In genomic region chr19:44961821-44962220, GRCh38 we compare ENCODE assay signal across 18 cellular contexts. TPM values are rescaled to one million over a fixed set of nuclear protein-coding genes. Genes with fewer than 3 reads are reported as not detected.
DNase-seq lines count a peak whose midpoint lies in the region; ATAC-seq, FAIRE-seq and TF ChIP-seq lines count a peak whose summit lies in the region.
"Had no signal": no experiment of that assay in that cellular context is flagged by ENCODE, and none has a peak within 500 bp of the region (broad histone marks: within the 10 kb centered on the region; RNA-seq: fewer than 3 reads in every experiment).

No MANE protein-coding gene starts in this region.

- H3F3A ChIP-seq in SU-DHL-6 (ENCODE audit: insufficient read depth): peaks cover 13% of the 10 kb centered on the region

- peaks cover 0 to 6% of the 10 kb centered on the region in 2 donors for H3K36me3 Mint-ChIP-seq in naive B cell

- H4K20me1 ChIP-seq in BLaER1: peaks cover 67% of the 10 kb centered on the region
- no peaks in the 10 kb centered on the region for H4K20me1 ChIP-seq in SU-DHL-6 (ENCODE audit: low read depth, low read length)

- H3K4me3 ChIP-seq in BLaER1: no peak overlapping the region
- no peak overlapping the region for H3K4me3 ChIP-seq in HEK293 (ENCODE audit: low read depth, low read length)
- no peak overlapping the region for H3K4me3 ChIP-seq in SU-DHL-6 (ENCODE audit: insufficient read depth, low read length, poor library complexity, severe bottlenecking)
- H3K4me3 ChIP-seq: MG63 had no signal

- peaks cover 45 to 61% (median 50%) of the 10 kb centered on the region in 3 donors for H3K4me1 Mint-ChIP-seq in naive B cell

- no peak for DNase-seq in naive B cell
- no peak for DNase-seq in NCI-H2081 (lab: John Stamatoyannopoulos, UW)
- no peak for DNase-seq in D721Med (ENCODE audit: insufficient read length, low spot score)
- DNase-seq: DMS79 treated with DMSO at 0.1 percent for 48 hours; HFFc6; MG63; NCI-H1092 treated with DMSO at 0.1 percent for 48 hours; NCI-H146; NK-92 treated with Interleukin-12 subunit alpha and Interleukin-12 subunit beta, amount 100 ng/mL, for 24 hours; SHP77 treated with DMSO at 0.1 percent for 48 hours; SK-N-SH had no signal

- peak overlapping the region; percentile 57 to 89 (median 73) for H3K4me3 Mint-ChIP-seq in naive B cell
- H3K4me3 Mint-ChIP-seq: HFFc6 had no signal

- ATAC-seq in naive B cell (ENCODE audit: low read depth in 2 of 2) (no peak), HG03139 (IDR thresholded peaks at IDR 0.05; ENCODE audit: unreplicated experiment) (no peak)

- peak overlapping the region; percentile 82 to 97 (median 96) for H3K27ac Mint-ChIP-seq in naive B cell
- H3K27ac Mint-ChIP-seq: HFFc6 had no signal

- no peaks in the 10 kb centered on the region for H3K9me2 ChIP-seq in SU-DHL-6 (replicated peaks; ENCODE audit: insufficient read depth, low read length)
- H3K9me2 ChIP-seq: SK-N-SH had no signal

- no peaks in the 10 kb centered on the region for H3K9me3 ChIP-seq in BLaER1
- no peaks in the 10 kb centered on the region for H3K9me3 ChIP-seq in HEK293 (ENCODE audit: control insufficient read depth, insufficient read depth, low read depth, low read length)
- no peaks in the 10 kb centered on the region for H3K9me3 ChIP-seq in SU-DHL-6 (ENCODE audit: insufficient read depth, low read length)
- H3K9me3 ChIP-seq: MG63, SK-N-SH had no signal

- H3K27me3 ChIP-seq in BLaER1: no peaks in the 10 kb centered on the region
- H3K27me3 ChIP-seq in SU-DHL-6 (ENCODE audit: low read length): no peaks in the 10 kb centered on the region
- H3K27me3 ChIP-seq: MG63 had no signal

- H3K36me3 ChIP-seq in BLaER1 (peaks cover 85% of the 10 kb centered on the region), HEK293 (ENCODE audit: control insufficient read depth in 2 of 2, insufficient read depth in 1 of 2, low read length in 2 of 2) (peaks cover 60 to 63% of the 10 kb centered on the region in 2 experiments), SU-DHL-6 (ENCODE audit: low read length) (peaks cover 15% of the 10 kb centered on the region)

- peaks cover 62% of the 10 kb centered on the region for H3K79me2 ChIP-seq in SU-DHL-6 (ENCODE audit: insufficient read depth, low read length)

- H3K4me2 ChIP-seq in BLaER1 (no peak overlapping the region), SU-DHL-6 (ENCODE audit: low read depth, low read length, poor library complexity, severe bottlenecking) (peak overlapping the region; percentile 53)
- H3K4me2 ChIP-seq: SK-N-SH had no signal

- H3K9ac ChIP-seq in BLaER1: peak overlapping the region; percentile 67
- peak overlapping the region; percentile 43 for H3K9ac ChIP-seq in SU-DHL-6 (ENCODE audit: low read length)
- H3K9ac ChIP-seq: SK-N-SH had no signal

- POLR2A ChIA-PET in HEK293 (lab: Yijun Ruan, JAX): no interaction called here

- H2AFZ ChIP-seq in SU-DHL-6 (ENCODE audit: low read depth, low read length, severe bottlenecking): no peak overlapping the region

- CTCF ChIA-PET in HEK293 (lab: Yijun Ruan, JAX): interaction anchor here (0.6 to 1.5 kb wide), 5 partner anchors 10 to 238 kb away, joined by 3 to 5 read pairs (median 3); no protein-coding TSS in a partner anchor

- no peaks in the 10 kb centered on the region for H3K9me3 Mint-ChIP-seq in naive B cell
- H3K9me3 Mint-ChIP-seq: HFFc6 had no signal

- no peaks in the 10 kb centered on the region for H3K27me3 Mint-ChIP-seq in naive B cell

- FAIRE-seq in D721Med (lab: Jason Lieb, UNC): no peak
- FAIRE-seq: G401.6 had no signal

- H3K27ac ChIP-seq in BLaER1 (0 out of 2 replicates have a peak overlapping the region, but pooled peaks have one; percentile 53), HEK293 (ENCODE audit: extremely low read depth, low read depth, low read length) (0 out of 2 replicates have a peak overlapping the region, but pooled peaks have one; percentile 16), SU-DHL-6 (ENCODE audit: low read depth, low read length) (peak overlapping the region; percentile 88)
- H3K27ac ChIP-seq: C4-2B, HL-60 had no signal

- TF ChIP-seq CTCF in HEK293 (tag by site-specific recombination; IDR thresholded peaks at IDR 0.05): no peak
- TF ChIP-seq CTCF in SU-DHL-6 (IDR thresholded peaks at IDR 0.05; ENCODE audit: insufficient read depth, low read length, poor library complexity, severe bottlenecking): no peak
- no peak for TF ChIP-seq CTCF in D721Med (IDR thresholded peaks at IDR 0.05; ENCODE audit: insufficient read depth, missing control alignments)

- H3K4me1 ChIP-seq in BLaER1 (peaks cover 39% of the 10 kb centered on the region), HEK293 (ENCODE audit: control insufficient read depth, insufficient read depth, low read length) (no peaks in the 10 kb centered on the region)

TF ChIP-seq in HEK293, 187 proteins besides CTCF, POLR2A, EP300 and RAD21:
- no peak for TF ChIP-seq KLF16 (tag by site-specific recombination; IDR thresholded peaks at IDR 0.05)
- TF ChIP-seq ELK4 (IDR thresholded peaks at IDR 0.05; ENCODE audit: borderline replicate concordance, low read depth, low read length): no peak
- no peak for TF ChIP-seq ZNF571 (tag by site-specific recombination; IDR thresholded peaks at IDR 0.05)
- TF ChIP-seq ZEB2 (tag by site-specific recombination; IDR thresholded peaks at IDR 0.05): no peak
- no peak for TF ChIP-seq ZNF449 (tag by site-specific recombination; IDR thresholded peaks at IDR 0.05)
- TF ChIP-seq ZFP3 (tag by site-specific recombination; IDR thresholded peaks at IDR 0.05; ENCODE audit: low read depth): no peak
- TF ChIP-seq ZSCAN23 (tag by site-specific recombination; IDR thresholded peaks at IDR 0.05): no peak
- no peak for TF ChIP-seq ZFP41 (tag by site-specific recombination; IDR thresholded peaks at IDR 0.05; ENCODE audit: borderline replicate concordance)
- TF ChIP-seq ZNF140 (tag by site-specific recombination; IDR thresholded peaks at IDR 0.05): no peak
- TF ChIP-seq ZNF585B (tag by site-specific recombination; IDR thresholded peaks at IDR 0.05): no peak
- TF ChIP-seq ZNF548 (tag by site-specific recombination; IDR thresholded peaks at IDR 0.05): no peak
- no peak for TF ChIP-seq ZNF274 (IDR thresholded peaks at IDR 0.05; ENCODE audit: low read length)
- TF ChIP-seq ZNF274 (tag by site-specific recombination; IDR thresholded peaks at IDR 0.05; ENCODE audit: borderline replicate concordance): no peak

RNA-seq across cellular contexts. Expression of gene CLPTM1, which starts 6.6 kb away (rescaled TPM):
- 10 to 100 TPM; 17.5 to 27.2 (median 20.1) TPM for polyA plus RNA-seq in naive B cell (ENCODE audit: low read depth in 6 of 6)

RNA-seq across cellular contexts. Expression of gene APOC2, which starts 16.0 kb away (rescaled TPM):
- polyA plus RNA-seq in naive B cell (ENCODE audit: low read depth in 6 of 6): not detected
- polyA plus RNA-seq: SK-N-SH had no signal

RNA-seq across cellular contexts. Expression of gene APOC4, which starts 19.8 kb away (rescaled TPM):
- not detected for polyA plus RNA-seq in naive B cell (ENCODE audit: low read depth in 6 of 6)
- polyA plus RNA-seq: SK-N-SH had no signal

RNA-seq across cellular contexts. Expression of gene RELB, which starts 39.4 kb away (rescaled TPM):
- 10 to 100 TPM; 29.8 to 72.6 (median 64.7) TPM for polyA plus RNA-seq in naive B cell (ENCODE audit: low read depth in 6 of 6)

RNA-seq across cellular contexts. Expression of gene APOC1, which starts 47.4 kb away (rescaled TPM):
- not detected for polyA plus RNA-seq in naive B cell (ENCODE audit: low read depth in 6 of 6)

Comparison
In these comparisons a context has a peak if more than half of its experiments do, and no peak if none do; other contexts are left out.
1. H3K27ac ChIP-seq: peak in every context shown above with its lines; median percentile 88 in SU-DHL-6; 53 in BLaER1; 16 in HEK293.